3 cellular contexts compared by ENCODE assay signal in genomic region chr13:96346846-96347367, GRCh38.
"Had no signal": no experiment of that assay in that cellular context is flagged by ENCODE, and none has a peak within 500 bp of the region (broad histone marks: within the 10 kb centered on the region; RNA-seq: fewer than 3 reads in every experiment).

No MANE protein-coding gene starts in this region.

- DNase-seq: GDM1, GF-D8 had no signal

- H3K4me3 ChIP-seq: GM12878 had no signal

- ATAC-seq: GM12878 had no signal
